ENCODE assay signal across 18 cellular contexts in the genomic region with DNA sequence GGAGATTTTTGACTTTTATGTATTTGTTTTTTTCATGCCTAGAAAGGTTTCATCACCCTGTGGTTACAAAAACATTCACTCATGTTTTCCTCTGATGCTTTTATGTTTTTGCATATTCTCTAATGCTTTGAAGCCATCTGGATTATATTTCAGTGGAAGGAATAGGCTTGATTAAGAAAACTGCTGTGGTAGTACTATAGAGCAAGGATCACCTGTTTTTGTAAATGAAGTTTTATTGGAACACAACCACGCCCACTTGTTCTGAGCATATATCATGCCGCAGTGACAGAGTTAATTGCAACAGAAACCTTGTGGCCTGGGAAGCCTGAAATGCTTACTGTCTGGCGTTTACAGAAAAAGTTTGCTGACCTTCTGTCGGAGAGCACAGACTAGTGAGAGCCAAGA. TPM values are rescaled to one million over a fixed set of nuclear protein-coding genes. Genes with fewer than 3 reads are reported as not detected.
DNase-seq lines count a peak whose midpoint lies in the region; ATAC-seq and TF ChIP-seq lines count a peak whose summit lies in the region.
"Had no signal": no experiment of that assay in that cellular context is flagged by ENCODE, and none has a peak within 500 bp of the region (broad histone marks: within the 10 kb centered on the region; RNA-seq: fewer than 3 reads in every experiment).

No MANE protein-coding gene starts in this region.

- no peak overlapping the region for H2AFZ ChIP-seq in PC-9

- ATAC-seq in HG03039 (IDR thresholded peaks at IDR 0.05; ENCODE audit: unreplicated experiment), result no peak
- ATAC-seq: left ventricle myocardium superior; naive thymus-derived CD4-positive, alpha-beta T cell had no signal

- no peaks in the 10 kb centered on the region for H3F3A ChIP-seq in PC-9 (ENCODE audit: insufficient read depth, low read depth)

- TF ChIP-seq CTCF in BJ (IDR thresholded peaks at IDR 0.05; ENCODE audit: insufficient read depth, low read depth, low read length) (no peak), HFFc6 (IDR thresholded peaks at IDR 0.05) (no peak), adrenal gland (IDR thresholded peaks at IDR 0.05) (no peak), mesothelial cell of epicardium (IDR thresholded peaks at IDR 0.05; ENCODE audit: unreplicated experiment) (no peak), PC-9 (conservative IDR thresholded peaks at IDR 0.05) (no peak)

- CTCF ChIA-PET in BJ (lab: Yijun Ruan, JAX), result interaction anchor here (0.7 to 1.1 kb wide), 3 partner anchors 10 to 218 kb away, joined by 3 to 4 read pairs (median 3); no protein-coding TSS in a partner anchor
- CTCF ChIA-PET in PC-9 (lab: Charles Lee), result no interaction called here

- H3K4me1 Mint-ChIP-seq in HFFc6 (ENCODE audit: low read depth) (peaks cover 32% of the 10 kb centered on the region), mesothelial cell of epicardium (peaks cover 7% of the 10 kb centered on the region)

- H3K36me3 Mint-ChIP-seq in HFFc6 (ENCODE audit: low read depth) (peaks cover 8% of the 10 kb centered on the region), mesothelial cell of epicardium (peaks cover 17% of the 10 kb centered on the region)

- DNase-seq in BJ (ENCODE audit: low read depth) (peak; percentile 46), HFFc6 (peak; percentile 15), adrenal gland (peak in 2 of 7 donors; percentile 13 to 37), mesothelial cell of epicardium (ENCODE audit: low spot score in 2 of 2, unreplicated experiment in 2 of 2) (no peak), PC-9 (no peak), NCI-H526 treated with DMSO at 0.1 percent for 48 hours (lab: John Stamatoyannopoulos, UW) (no peak)
- DNase-seq in activated CD8-positive, alpha-beta memory T cell treated with anti-CD3 and anti-CD28 coated beads, Interleukin-2, amount 50 U/mL, for 48 hours, result no peak
- DNase-seq: KG1; left ventricle myocardium superior; naive thymus-derived CD4-positive, alpha-beta T cell; NCI-H2029; NCI-H524; SK-N-SH; stimulated activated CD4-positive, alpha-beta T cell treated with anti-CD3 and anti-CD28 coated beads, Interleukin-15, amount 100 ng/mL, for 24 hours had no signal

- H3K9me3 ChIP-seq in adrenal gland (replicated peaks in 1 of 3) (no peaks in the 10 kb centered on the region), PC-9 (ENCODE audit: insufficient read depth, low read depth) (no peaks in the 10 kb centered on the region)
- H3K9me3 ChIP-seq: BLaER1, breast epithelium, SK-N-SH had no signal

- H3K4me1 ChIP-seq in adrenal gland (replicated peaks in 1 of 2) (peaks cover 0 to 12% of the 10 kb centered on the region in 2 donors), PC-9 (replicated peaks; ENCODE audit: insufficient read depth) (no peaks in the 10 kb centered on the region)
- H3K4me1 ChIP-seq: BLaER1, breast epithelium had no signal

- H4K20me1 ChIP-seq in PC-9 (ENCODE audit: insufficient read depth), result no peaks in the 10 kb centered on the region

- intact Hi-C loops in adrenal gland (cut with DNase I), result no loop called here
- intact Hi-C loops in PC-9 (cut with micrococcal nuclease; ENCODE audit: unreplicated experiment), result no loop called here

- H3K9me3 Mint-ChIP-seq in HFFc6 (no peaks in the 10 kb centered on the region), mesothelial cell of epicardium (no peaks in the 10 kb centered on the region)

- H3K4me3 Mint-ChIP-seq in HFFc6, result no peak overlapping the region
- H3K4me3 Mint-ChIP-seq in mesothelial cell of epicardium, result no peak overlapping the region

- H3K79me2 ChIP-seq in PC-9 (ENCODE audit: low read depth), result no peaks in the 10 kb centered on the region

- TF ChIP-seq POLR2A in adrenal gland (IDR thresholded peaks at IDR 0.05), result no peak

- H3K27me3 Mint-ChIP-seq in HFFc6 (ENCODE audit: insufficient read depth) (no peaks in the 10 kb centered on the region), mesothelial cell of epicardium (ENCODE audit: low read depth) (no peaks in the 10 kb centered on the region)
- H3K27me3 Mint-ChIP-seq: naive thymus-derived CD4-positive, alpha-beta T cell had no signal

- peaks cover 9% of the 10 kb centered on the region for H3K36me3 ChIP-seq in BJ (ENCODE audit: control insufficient read depth, insufficient read depth, low read length)
- H3K36me3 ChIP-seq in adrenal gland (replicated peaks in 1 of 2), result peaks cover 0 to 6% of the 10 kb centered on the region in 2 donors
- no peaks in the 10 kb centered on the region for H3K36me3 ChIP-seq in PC-9 (ENCODE audit: low read depth)
- H3K36me3 ChIP-seq: breast epithelium had no signal

- WGBS in adrenal gland, 4 donors, result 51 to 77% (median 63%) methylated on average over 4 of the region's 4 CpGs

- H3K9me2 ChIP-seq in PC-9 (ENCODE audit: insufficient read depth), result no peaks in the 10 kb centered on the region
- H3K9me2 ChIP-seq: SK-N-SH had no signal

- H3K4me3 ChIP-seq in BJ (ENCODE audit: low read depth, low read length) (no peak overlapping the region), adrenal gland (no peak overlapping the region), PC-9 (no peak overlapping the region)
- H3K4me3 ChIP-seq: BLaER1, breast epithelium had no signal

- POLR2A ChIA-PET in BJ (lab: Charles Lee), result no interaction called here
- POLR2A ChIA-PET in PC-9 (lab: Charles Lee; ENCODE audit: unreplicated experiment), result no interaction called here

- H3K4me2 ChIP-seq in PC-9, result no peak overlapping the region
- H3K4me2 ChIP-seq: BLaER1, SK-N-SH had no signal

- H3K27me3 ChIP-seq in BJ (ENCODE audit: control insufficient read depth, insufficient read depth, low read length) (no peaks in the 10 kb centered on the region), adrenal gland (no peaks in the 10 kb centered on the region), PC-9 (ENCODE audit: insufficient read depth, low read depth) (no peaks in the 10 kb centered on the region)
- H3K27me3 ChIP-seq: BLaER1, breast epithelium had no signal

- H3K27ac Mint-ChIP-seq in HFFc6 (peak overlapping the region; percentile 2; the same call in 1 of the 2 replicates), mesothelial cell of epicardium (peak overlapping the region; percentile 30)

- BruUV-seq in PC-9 (replicated peaks; lab: Mats Ljungman, UMichigan), result no TSS peak

- H3K27ac ChIP-seq in adrenal gland (peak overlapping the region in 3 of 5 donors; percentile 0 to 35 (median 15)), PC-9 (no peak overlapping the region)
- H3K27ac ChIP-seq: BLaER1, breast epithelium, VCaP had no signal

RNA-seq across cellular contexts. Expression of a gene that starts 11.5 kb away (rescaled TPM):
- 11.9 and 13.1 TPM in 2 replicates for polyA plus RNA-seq in BJ (2011; rRNA removed)
- 14.0 and 20.8 TPM in 2 replicates for polyA minus RNA-seq in BJ (2011; rRNA and poly(A)+ RNA removed)
- total RNA-seq in HFFc6 (2021; fragmentation: NEBNext Ultra II Directional; extraction: Animal tissue kit (Norgen Biotek cat#: 25700)), result 10 to 100 TPM; 12.2 to 16.2 (median 14.8) TPM
- total RNA-seq in adrenal gland, result 10 to 100 TPM; 11.0 to 33.9 (median 14.7) TPM
- polyA plus RNA-seq in adrenal gland, result 10 to 100 TPM in 2 of 3 donors, 1 to 10 TPM in 1; 6.8 to 25.6 (median 10.3) TPM
- total RNA-seq in mesothelial cell of epicardium, result 18.2 to 20.3 TPM (median 18.4 TPM) in 3 replicates
- 16.2 and 22.6 TPM in 2 replicates for total RNA-seq in PC-9 (2021)

Comparison
In these comparisons a context has a peak if more than half of its experiments do, and no peak if none do; other contexts are left out.
1. DNase-seq: peak in BJ (single experiment) and HFFc6 (single experiment); none in mesothelial cell of epicardium (0 of 2), PC-9 (0 of 2), activated CD8-positive, alpha-beta memory T cell treated with anti-CD3 and anti-CD28 coated beads, Interleukin-2, amount 50 U/mL, for 48 hours (single experiment) and NCI-H526 treated with DMSO at 0.1 percent for 48 hours (single experiment).